ENCODE assay signal across 23 cellular contexts in genomic region chr12:96103067-96103650, GRCh38.
DNase-seq lines count a peak whose midpoint lies in the region; ATAC-seq and TF ChIP-seq lines count a peak whose summit lies in the region.
"Had no signal": no experiment of that assay in that cellular context is flagged by ENCODE, and none has a peak within 500 bp of the region (broad histone marks: within the 10 kb centered on the region; RNA-seq: fewer than 3 reads in every experiment).

No MANE protein-coding gene starts in this region.

- POLR2A ChIA-PET in activated B cell treated with CpG ODN at 0.5 μM for 24 hours (lab: Charles Lee), result interaction anchor here (1.1 kb wide), 1 partner anchor 92 kb away, joined by 3 read pairs; no protein-coding TSS in a partner anchor
- POLR2A ChIA-PET in activated CD4-positive, alpha-beta memory T cell treated with anti-CD3 and anti-CD28 coated beads, Interleukin-2, amount 10 ng/mL, durations not matched to agents 7 days and 5 days (lab: Charles Lee), result interaction anchor here (0.5 kb wide), 1 partner anchor 25 kb away, joined by 3 read pairs; no protein-coding TSS in a partner anchor

- ATAC-seq in CD4-positive, CD25-positive, alpha-beta regulatory T cell (ENCODE audit: low read depth in 2 of 2), result peak in 1 of 2 donors; percentile 22
- ATAC-seq in activated B cell treated with CpG ODN at 0.5 μM for 24 hours (ENCODE audit: low read depth), result peak; percentile 56
- ATAC-seq in GM21529 (IDR thresholded peaks at IDR 0.05; ENCODE audit: unreplicated experiment), result no peak
- ATAC-seq in HG03342 (IDR thresholded peaks at IDR 0.05; ENCODE audit: unreplicated experiment), result no peak
- ATAC-seq in activated naive CD4-positive, alpha-beta T cell treated with anti-CD3 and anti-CD28 coated beads, Interleukin-2, amount 50 U/mL, for 72 hours, result no peak
- ATAC-seq: CD8-positive, alpha-beta T cell; natural killer cell treated with Interleukin-12 subunit alpha and Interleukin-12 subunit beta and Interleukin-15 and Interleukin-18, amount 100 ng/mL, for 72 hours; stimulated activated effector memory CD8-positive, alpha-beta T cell treated with anti-CD3 and anti-CD28 coated beads, Interleukin-12 subunit alpha, Interleukin-12 subunit beta, amount 100 ng/mL, for 72 hours; T-cell had no signal

- no peaks in the 10 kb centered on the region for H3K27me3 Mint-ChIP-seq in CD4-positive, CD25-positive, alpha-beta regulatory T cell
- H3K27me3 Mint-ChIP-seq in activated B cell treated with CpG ODN at 0.5 μM for 24 hours, result no peaks in the 10 kb centered on the region
- H3K27me3 Mint-ChIP-seq in activated CD4-positive, alpha-beta memory T cell treated with anti-CD3 and anti-CD28 coated beads, Interleukin-2, amount 10 ng/mL, durations not matched to agents 7 days and 5 days, result no peaks in the 10 kb centered on the region
- H3K27me3 Mint-ChIP-seq: activated naive CD8-positive, alpha-beta T cell; natural killer cell treated with Interleukin-12 subunit alpha and Interleukin-12 subunit beta and Interleukin-15 and Interleukin-18, amount 100 ng/mL, for 72 hours; progenitor cell of endocrine pancreas; T-cell had no signal

- peaks cover 0 to 2% (median 0%) of the 10 kb centered on the region in 7 donors for H3K9me3 Mint-ChIP-seq in CD4-positive, CD25-positive, alpha-beta regulatory T cell
- H3K9me3 Mint-ChIP-seq in activated B cell treated with CpG ODN at 0.5 μM for 24 hours, result no peaks in the 10 kb centered on the region
- no peaks in the 10 kb centered on the region for H3K9me3 Mint-ChIP-seq in activated CD4-positive, alpha-beta memory T cell treated with anti-CD3 and anti-CD28 coated beads, Interleukin-2, amount 10 ng/mL, durations not matched to agents 7 days and 5 days
- H3K9me3 Mint-ChIP-seq in activated naive CD4-positive, alpha-beta T cell treated with anti-CD3 and anti-CD28 coated beads, Interleukin-2, amount 50 U/mL, for 72 hours, result no peaks in the 10 kb centered on the region
- H3K9me3 Mint-ChIP-seq: CD8-positive, alpha-beta T cell; natural killer cell treated with Interleukin-12 subunit alpha and Interleukin-12 subunit beta and Interleukin-15 and Interleukin-18, amount 100 ng/mL, for 72 hours; stimulated activated effector memory CD8-positive, alpha-beta T cell treated with anti-CD3 and anti-CD28 coated beads, Interleukin-12 subunit alpha, Interleukin-12 subunit beta, amount 100 ng/mL, for 72 hours; T-cell had no signal

- no peaks in the 10 kb centered on the region for H3K9me3 ChIP-seq in CD4-positive, CD25-positive, alpha-beta regulatory T cell (ENCODE audit: control insufficient read depth in 2 of 2, low read length in 2 of 2)
- H3K9me3 ChIP-seq: breast epithelium, tibial artery had no signal

- CTCF ChIA-PET in activated B cell treated with CpG ODN at 0.5 μM for 24 hours (lab: Charles Lee), result interaction anchor here (1.4 kb wide), 1 partner anchor 112 kb away, joined by 3 read pairs; no protein-coding TSS in a partner anchor
- CTCF ChIA-PET in activated CD4-positive, alpha-beta memory T cell treated with anti-CD3 and anti-CD28 coated beads, Interleukin-2, amount 10 ng/mL, durations not matched to agents 7 days and 5 days (lab: Charles Lee), result no interaction called here

- TF ChIP-seq CTCF in activated B cell treated with CpG ODN at 0.5 μM for 24 hours (IDR thresholded peaks at IDR 0.05), result no peak

- intact Hi-C loops in activated B cell treated with CpG ODN at 0.5 μM for 24 hours (cut with micrococcal nuclease), result no loop called here

- peak overlapping the region in 1 of 4 donors; percentile 41 for H3K4me3 Mint-ChIP-seq in CD4-positive, CD25-positive, alpha-beta regulatory T cell
- peak overlapping the region; percentile 24 for H3K4me3 Mint-ChIP-seq in activated B cell treated with CpG ODN at 0.5 μM for 24 hours
- H3K4me3 Mint-ChIP-seq in activated CD4-positive, alpha-beta memory T cell treated with anti-CD3 and anti-CD28 coated beads, Interleukin-2, amount 10 ng/mL, durations not matched to agents 7 days and 5 days, result no peak overlapping the region
- H3K4me3 Mint-ChIP-seq: activated naive CD8-positive, alpha-beta T cell; CD8-positive, alpha-beta T cell; natural killer cell treated with Interleukin-12 subunit alpha and Interleukin-12 subunit beta and Interleukin-15 and Interleukin-18, amount 100 ng/mL, for 72 hours; stimulated activated effector memory CD8-positive, alpha-beta T cell treated with anti-CD3 and anti-CD28 coated beads, Interleukin-12 subunit alpha, Interleukin-12 subunit beta, amount 100 ng/mL, for 72 hours; T-cell had no signal

- no peaks in the 10 kb centered on the region for H3K36me3 ChIP-seq in CD4-positive, CD25-positive, alpha-beta regulatory T cell (ENCODE audit: control insufficient read depth, insufficient read depth, low read length)
- H3K36me3 ChIP-seq: breast epithelium, tibial artery had no signal

- no peaks in the 10 kb centered on the region for H3K36me3 Mint-ChIP-seq in CD4-positive, CD25-positive, alpha-beta regulatory T cell
- H3K36me3 Mint-ChIP-seq in activated B cell treated with CpG ODN at 0.5 μM for 24 hours (ENCODE audit: low read depth), result no peaks in the 10 kb centered on the region
- no peaks in the 10 kb centered on the region for H3K36me3 Mint-ChIP-seq in activated CD4-positive, alpha-beta memory T cell treated with anti-CD3 and anti-CD28 coated beads, Interleukin-2, amount 10 ng/mL, durations not matched to agents 7 days and 5 days (ENCODE audit: low read depth)
- H3K36me3 Mint-ChIP-seq in activated naive CD4-positive, alpha-beta T cell treated with anti-CD3 and anti-CD28 coated beads, Interleukin-2, amount 50 U/mL, for 72 hours, result no peaks in the 10 kb centered on the region
- H3K36me3 Mint-ChIP-seq: activated naive CD8-positive, alpha-beta T cell; CD8-positive, alpha-beta T cell; natural killer cell treated with Interleukin-12 subunit alpha and Interleukin-12 subunit beta and Interleukin-15 and Interleukin-18, amount 100 ng/mL, for 72 hours; stimulated activated effector memory CD8-positive, alpha-beta T cell treated with anti-CD3 and anti-CD28 coated beads, Interleukin-12 subunit alpha, Interleukin-12 subunit beta, amount 100 ng/mL, for 72 hours; T-cell had no signal

- no peak for DNase-seq in CD4-positive, CD25-positive, alpha-beta regulatory T cell
- no peak for DNase-seq in activated B cell treated with CpG ODN at 0.5 μM for 24 hours
- peak; percentile 28 for DNase-seq in germinal center (ENCODE audit: low spot score)
- DNase-seq in pulmonary artery endothelial cell (ENCODE audit: low read depth, low spot score), result peak; percentile 71
- DNase-seq in activated CD4-positive, alpha-beta memory T cell treated with anti-CD3 and anti-CD28 coated beads, Interleukin-2, amount 10 ng/mL, durations not matched to agents 7 days and 5 days, result no peak
- no peak for DNase-seq in activated naive CD4-positive, alpha-beta T cell treated with anti-CD3 and anti-CD28 coated beads, Interleukin-2, amount 50 U/mL, for 72 hours (ENCODE audit: low spot score in 2 of 2)
- DNase-seq: ACHN; activated CD4-positive, alpha-beta T cell treated with anti-CD3 and anti-CD28 coated beads, Interleukin-2, amount 50 U/mL, for 4 hours; activated T-cell treated with anti-CD3 and anti-CD28 coated beads for 4 hours; CD8-positive, alpha-beta T cell; DMS79 treated with DMSO at 0.1 percent for 48 hours; NCI-H2029 treated with DMSO at 0.1 percent for 48 hours; NCI-H510A; SHP77; T-cell had no signal

- H3K4me1 ChIP-seq in CD4-positive, CD25-positive, alpha-beta regulatory T cell (ENCODE audit: control insufficient read depth, insufficient read depth, low read length, poor library complexity, severe bottlenecking), result peaks cover 32% of the 10 kb centered on the region
- H3K4me1 ChIP-seq: breast epithelium, tibial artery had no signal

- H3K27ac ChIP-seq in CD4-positive, CD25-positive, alpha-beta regulatory T cell (ENCODE audit: insufficient read depth, low read length, poor library complexity, severe bottlenecking), result no peak overlapping the region
- H3K27ac ChIP-seq: tibial artery had no signal

- H3K27ac Mint-ChIP-seq in CD4-positive, CD25-positive, alpha-beta regulatory T cell, result peak overlapping the region in 2 of 3 donors; percentile 31 to 79
- H3K27ac Mint-ChIP-seq in activated B cell treated with CpG ODN at 0.5 μM for 24 hours, result no peak overlapping the region
- H3K27ac Mint-ChIP-seq in activated CD4-positive, alpha-beta memory T cell treated with anti-CD3 and anti-CD28 coated beads, Interleukin-2, amount 10 ng/mL, durations not matched to agents 7 days and 5 days, result no peak overlapping the region
- no peak overlapping the region for H3K27ac Mint-ChIP-seq in activated naive CD4-positive, alpha-beta T cell treated with anti-CD3 and anti-CD28 coated beads, Interleukin-2, amount 50 U/mL, for 72 hours
- H3K27ac Mint-ChIP-seq: activated naive CD8-positive, alpha-beta T cell; CD8-positive, alpha-beta T cell; natural killer cell treated with Interleukin-12 subunit alpha and Interleukin-12 subunit beta and Interleukin-15 and Interleukin-18, amount 100 ng/mL, for 72 hours; progenitor cell of endocrine pancreas; stimulated activated effector memory CD8-positive, alpha-beta T cell treated with anti-CD3 and anti-CD28 coated beads, Interleukin-12 subunit alpha, Interleukin-12 subunit beta, amount 100 ng/mL, for 72 hours; T-cell had no signal

- H3K4me3 ChIP-seq in CD4-positive, CD25-positive, alpha-beta regulatory T cell (ENCODE audit: low read depth, low read length), result no peak overlapping the region
- H3K4me3 ChIP-seq: breast epithelium, tibial artery had no signal

- no peaks in the 10 kb centered on the region for H3K27me3 ChIP-seq in CD4-positive, CD25-positive, alpha-beta regulatory T cell (ENCODE audit: control insufficient read depth, insufficient read depth, low read length)
- H3K27me3 ChIP-seq: breast epithelium, tibial artery had no signal

- peaks cover 15 to 56% (median 37%) of the 10 kb centered on the region in 4 donors for H3K4me1 Mint-ChIP-seq in CD4-positive, CD25-positive, alpha-beta regulatory T cell
- H3K4me1 Mint-ChIP-seq in activated B cell treated with CpG ODN at 0.5 μM for 24 hours, result peaks cover 49% of the 10 kb centered on the region
- H3K4me1 Mint-ChIP-seq in activated CD4-positive, alpha-beta memory T cell treated with anti-CD3 and anti-CD28 coated beads, Interleukin-2, amount 10 ng/mL, durations not matched to agents 7 days and 5 days, result peaks cover 39% of the 10 kb centered on the region

Comparison
In these comparisons a context has a peak if more than half of its experiments do, and no peak if none do; other contexts are left out.
1. DNase-seq: peak in germinal center (single experiment) and pulmonary artery endothelial cell (single experiment); none in CD4-positive, CD25-positive, alpha-beta regulatory T cell (0 of 3), activated B cell treated with CpG ODN at 0.5 μM for 24 hours (single experiment), activated CD4-positive, alpha-beta memory T cell treated with anti-CD3 and anti-CD28 coated beads, Interleukin-2, amount 10 ng/mL, durations not matched to agents 7 days and 5 days (single experiment) and activated naive CD4-positive, alpha-beta T cell treated with anti-CD3 and anti-CD28 coated beads, Interleukin-2, amount 50 U/mL, for 72 hours (0 of 2).
2. H3K27ac Mint-ChIP-seq: peak in CD4-positive, CD25-positive, alpha-beta regulatory T cell (2 of 3); none in activated B cell treated with CpG ODN at 0.5 μM for 24 hours (single experiment), activated CD4-positive, alpha-beta memory T cell treated with anti-CD3 and anti-CD28 coated beads, Interleukin-2, amount 10 ng/mL, durations not matched to agents 7 days and 5 days (single experiment) and activated naive CD4-positive, alpha-beta T cell treated with anti-CD3 and anti-CD28 coated beads, Interleukin-2, amount 50 U/mL, for 72 hours (0 of 2).